Comparison of ENCODE assay signal across 7 cellular contexts in genomic region chr10:72224191-72224590, GRCh38. TPM values are rescaled to one million over a fixed set of nuclear protein-coding genes. Genes with fewer than 3 reads are reported as not detected.
DNase-seq lines count a peak whose midpoint lies in the region; ATAC-seq and TF ChIP-seq lines count a peak whose summit lies in the region.
"Not testable (repeated sequence)": the region's sequence is repeated elsewhere in the genome, so short reads cannot be mapped to it uniquely, and the experiment has no call there.

No MANE protein-coding gene starts in this region.

- TF ChIP-seq CTCF in RWPE1 (conservative IDR thresholded peaks at IDR 0.05; ENCODE audit: low read depth); adrenal gland (IDR thresholded peaks at IDR 0.05); gastroesophageal sphincter (IDR thresholded peaks at IDR 0.05); prostate gland (IDR thresholded peaks at IDR 0.05): not testable (repeated sequence)

- intact Hi-C loops in adrenal gland (cut with DNase I), result loop anchor here in 1 of 2 donors (10.0 kb wide), 1 partner anchor 99 kb away; no protein-coding TSS in a partner anchor
- intact Hi-C loops in prostate gland (cut with DNase I), result not testable (repeated sequence)

- H3K36me3 Mint-ChIP-seq in activated CD8-positive, alpha-beta memory T cell treated with anti-CD3 and anti-CD28 coated beads, Interleukin-2, amount 10 ng/mL, durations not matched to agents 7 days and 5 days, result peaks cover 25% of the 10 kb centered on the region

- ATAC-seq in activated CD8-positive, alpha-beta memory T cell treated with anti-CD3 and anti-CD28 coated beads, Interleukin-2, amount 10 ng/mL, durations not matched to agents 7 days and 5 days; gastroesophageal sphincter: not testable (repeated sequence)

- H3K4me1 ChIP-seq in adrenal gland (replicated peaks in 1 of 2), result peaks cover 25 to 71% of the 10 kb centered on the region in 2 donors
- H3K4me1 ChIP-seq in gastroesophageal sphincter, result peaks cover 12 to 90% (median 30%) of the 10 kb centered on the region in 3 donors
- peaks cover 24% of the 10 kb centered on the region for H3K4me1 ChIP-seq in muscle layer of colon (ENCODE audit: insufficient read depth, low read length)
- H3K4me1 ChIP-seq in prostate gland (replicated peaks), result not testable (repeated sequence)

- H3K9ac ChIP-seq in muscle layer of colon (ENCODE audit: low read length), result not testable (repeated sequence)

- not testable (repeated sequence) for H3K27me3 ChIP-seq in adrenal gland; gastroesophageal sphincter; muscle layer of colon (ENCODE audit: control insufficient read depth in 1 of 2, insufficient read depth in 2 of 2, low read length in 2 of 2); prostate gland (replicated peaks; ENCODE audit: insufficient read depth)

- TF ChIP-seq EP300 in gastroesophageal sphincter (IDR thresholded peaks at IDR 0.05), result not testable (repeated sequence)

- not testable (repeated sequence) for H3K4me3 ChIP-seq in adrenal gland; gastroesophageal sphincter; muscle layer of colon (ENCODE audit: low read depth in 1 of 2, low read length in 2 of 2); prostate gland

- not testable (repeated sequence) for H3K9me3 Mint-ChIP-seq in activated CD8-positive, alpha-beta memory T cell treated with anti-CD3 and anti-CD28 coated beads, Interleukin-2, amount 10 ng/mL, durations not matched to agents 7 days and 5 days (ENCODE audit: low read depth)

- POLR2A ChIA-PET in RWPE1 (lab: Yijun Ruan, JAX; ENCODE audit: low non-redundant PET), result interaction anchor here (0.7 to 1.3 kb wide), 2 partner anchors 49 to 179 kb away, joined by 3 to 5 read pairs; partner anchors contain the start of gene DDIT4

- H3K4me3 Mint-ChIP-seq in activated CD8-positive, alpha-beta memory T cell treated with anti-CD3 and anti-CD28 coated beads, Interleukin-2, amount 10 ng/mL, durations not matched to agents 7 days and 5 days, result not testable (repeated sequence)

- H3K36me3 ChIP-seq in adrenal gland (replicated peaks in 1 of 2) (peaks cover 0 to 29% of the 10 kb centered on the region in 2 donors), gastroesophageal sphincter (peaks cover 0 to 48% of the 10 kb centered on the region in 2 donors), muscle layer of colon (ENCODE audit: insufficient read depth, low read length) (peaks cover 35% of the 10 kb centered on the region)
- not testable (repeated sequence) for H3K36me3 ChIP-seq in prostate gland

- H3K9me3 ChIP-seq in adrenal gland (replicated peaks in 1 of 3); gastroesophageal sphincter; muscle layer of colon (ENCODE audit: low read length); prostate gland: not testable (repeated sequence)

- peaks cover 43% of the 10 kb centered on the region for H3K4me1 Mint-ChIP-seq in activated CD8-positive, alpha-beta memory T cell treated with anti-CD3 and anti-CD28 coated beads, Interleukin-2, amount 10 ng/mL, durations not matched to agents 7 days and 5 days

- WGBS in adrenal gland, 4 donors, result 87 to 93% (median 90%) methylated on average over 6 of the region's 6 CpGs
- 83% methylated on average over 3 to 6 of the region's 6 CpGs for WGBS in gastroesophageal sphincter (ENCODE audit: low coverage in 1 of 2), 2 donors
- WGBS in prostate gland, result 91% methylated on average over 6 of the region's 6 CpGs

- TF ChIP-seq POLR2A in adrenal gland (IDR thresholded peaks at IDR 0.05); gastroesophageal sphincter (IDR thresholded peaks at IDR 0.05); prostate gland (IDR thresholded peaks at IDR 0.05): not testable (repeated sequence)

- CTCF ChIA-PET in RWPE1 (lab: Yijun Ruan, JAX), result interaction anchor here (0.6 to 2.6 kb wide), 4 partner anchors 20 to 176 kb away, joined by 3 to 16 read pairs (median 4); no protein-coding TSS in a partner anchor
- CTCF ChIA-PET in activated CD8-positive, alpha-beta memory T cell treated with anti-CD3 and anti-CD28 coated beads, Interleukin-2, amount 10 ng/mL, durations not matched to agents 7 days and 5 days (lab: Charles Lee), result interaction anchor here (0.6 to 12.8 kb wide), 16 partner anchors 9 to 328 kb away, joined by 3 to 127 read pairs (median 6); partner anchors contain the start of gene DDIT4

- peak overlapping the region; percentile 63 for H3K27ac Mint-ChIP-seq in activated CD8-positive, alpha-beta memory T cell treated with anti-CD3 and anti-CD28 coated beads, Interleukin-2, amount 10 ng/mL, durations not matched to agents 7 days and 5 days

- not testable (repeated sequence) for DNase-seq in RWPE1 (ENCODE audit: low spot score); activated CD8-positive, alpha-beta memory T cell treated with anti-CD3 and anti-CD28 coated beads, Interleukin-2, amount 10 ng/mL, durations not matched to agents 7 days and 5 days; adrenal gland; prostate gland (ENCODE audit: low spot score)

- peak overlapping the region; percentile 60 for H3K27ac ChIP-seq in RWPE1
- peak overlapping the region; percentile 62 to 90 (median 67) for H3K27ac ChIP-seq in adrenal gland
- H3K27ac ChIP-seq in gastroesophageal sphincter, result peak overlapping the region; percentile 66 to 81 (median 74)
- peak overlapping the region; percentile 1 for H3K27ac ChIP-seq in muscle layer of colon (ENCODE audit: low read depth, low read length)
- peak overlapping the region; percentile 65 to 66 for H3K27ac ChIP-seq in prostate gland
- H3K27ac ChIP-seq in temporal lobe (ENCODE audit: low read depth, low read length), result peak overlapping the region; percentile 4

- not testable (repeated sequence) for H3K27me3 Mint-ChIP-seq in activated CD8-positive, alpha-beta memory T cell treated with anti-CD3 and anti-CD28 coated beads, Interleukin-2, amount 10 ng/mL, durations not matched to agents 7 days and 5 days

RNA-seq across cellular contexts. Expression of gene ASCC1, which starts 8.1 kb away (rescaled TPM):
- 10 to 100 TPM; 34.9 to 36.8 TPM for total RNA-seq in activated CD8-positive, alpha-beta memory T cell treated with anti-CD3 and anti-CD28 coated beads, Interleukin-2, amount 10 ng/mL, durations not matched to agents 7 days and 5 days
- 10 to 100 TPM; 26.6 to 57.4 (median 36.7) TPM for total RNA-seq in adrenal gland
- 100 to 1,000 TPM in 1 of 3 donors, 10 to 100 TPM in 1, 1 to 10 TPM in 1; 9.7 to 101 (median 10.1) TPM for polyA plus RNA-seq in adrenal gland
- total RNA-seq in gastroesophageal sphincter, result 10 to 100 TPM; 24.4 to 42.4 (median 35.2) TPM
- total RNA-seq in prostate gland, result 10 to 100 TPM; 14.8 to 38.3 TPM
- 35.9 TPM for total RNA-seq in temporal lobe

RNA-seq across cellular contexts. Expression of gene ANAPC16, which starts 8.4 kb away (rescaled TPM):
- total RNA-seq in activated CD8-positive, alpha-beta memory T cell treated with anti-CD3 and anti-CD28 coated beads, Interleukin-2, amount 10 ng/mL, durations not matched to agents 7 days and 5 days, result 10 to 100 TPM; 61.4 to 67.6 TPM
- total RNA-seq in adrenal gland (100 to 1,000 TPM in 7 of 8 donors, 10 to 100 TPM in 1; 69.1 to 170 (median 139) TPM), gastroesophageal sphincter (100 to 1,000 TPM; 133 to 196 (median 156) TPM), prostate gland (100 to 1,000 TPM in 1 of 2 donors, 10 to 100 TPM in 1; 73.4 to 123 TPM), temporal lobe (17.0 TPM)
- 100 to 1,000 TPM; 102 to 186 (median 128) TPM for polyA plus RNA-seq in adrenal gland

RNA-seq across cellular contexts. Expression of gene DDIT4, which starts 49.5 kb away (rescaled TPM):
- 100 to 1,000 TPM; 291 to 293 TPM for total RNA-seq in activated CD8-positive, alpha-beta memory T cell treated with anti-CD3 and anti-CD28 coated beads, Interleukin-2, amount 10 ng/mL, durations not matched to agents 7 days and 5 days
- total RNA-seq in adrenal gland (100 to 1,000 TPM; 211 to 711 (median 386) TPM), gastroesophageal sphincter (100 to 1,000 TPM; 129 to 189 (median 133) TPM), prostate gland (100 to 1,000 TPM; 259 to 265 TPM), temporal lobe (20.4 TPM)
- 100 to 1,000 TPM; 109 to 149 (median 123) TPM for polyA plus RNA-seq in adrenal gland

Comparison
In these comparisons a context has a peak if more than half of its experiments do, and no peak if none do; other contexts are left out.
1. H3K27ac ChIP-seq: peak in every context shown above with its lines; median percentile 74 in gastroesophageal sphincter; 67 in adrenal gland; 66 in prostate gland; 60 in RWPE1; 4 in temporal lobe; 1 in muscle layer of colon.